ENCODE assay signal across 1 cellular context in the genomic region with DNA sequence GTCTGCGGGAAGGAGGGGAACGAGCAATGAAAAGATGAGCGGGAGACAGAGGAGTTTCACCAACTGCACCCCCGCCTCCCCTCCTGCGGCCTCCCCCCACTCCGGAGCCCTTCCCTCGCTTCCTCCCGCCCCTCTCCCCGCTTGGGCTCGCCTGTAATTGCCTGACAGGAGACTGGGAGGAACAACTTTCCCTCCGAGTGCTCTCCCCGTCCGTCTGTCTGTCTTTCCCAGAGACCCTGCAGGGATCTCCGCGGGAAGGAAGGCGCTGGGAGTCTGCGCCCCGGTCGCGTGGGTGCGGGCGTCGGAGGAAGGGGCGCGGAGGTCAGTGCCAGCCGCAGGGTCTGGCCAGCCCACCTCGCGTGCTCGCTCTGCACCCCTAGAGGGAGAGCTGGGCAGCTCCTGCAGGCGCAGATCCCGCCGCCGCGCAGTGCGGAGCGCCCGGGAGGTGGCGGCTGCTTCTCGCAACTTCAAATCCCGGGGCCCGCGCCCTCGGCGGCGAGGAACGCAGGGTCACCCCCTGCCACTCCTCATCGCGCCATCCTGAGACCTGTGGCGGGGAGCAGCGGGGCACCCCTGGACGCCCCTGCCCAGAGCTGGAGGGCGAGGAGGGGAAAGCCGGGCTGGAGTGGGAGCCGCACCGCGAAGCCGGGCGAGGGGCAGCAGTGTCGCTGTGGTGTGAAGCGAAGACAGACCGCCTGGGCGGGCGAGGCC.
TF ChIP-seq lines count a peak whose summit lies in the region.

No MANE protein-coding gene starts in this region.

TF ChIP-seq in HEK293, 187 proteins besides CTCF, POLR2A, EP300 and RAD21 (continued from another document and continues in another):
- TF ChIP-seq ZNF843 (tag by site-specific recombination; IDR thresholded peaks at IDR 0.05) (peak; percentile 68; the same call in 1 of the 2 replicates), ZBTB8A (tag by site-specific recombination; IDR thresholded peaks at IDR 0.05) (peak; percentile 98), ZEB2 (tag by site-specific recombination; IDR thresholded peaks at IDR 0.05) (peak; percentile 63), HOXD13 (CRISPR knock-in tag; IDR thresholded peaks at IDR 0.05; ENCODE audit: borderline replicate concordance) (no peak), ZBTB1 (tag by site-specific recombination; IDR thresholded peaks at IDR 0.05) (no peak), ZNF514 (tag by site-specific recombination; IDR thresholded peaks at IDR 0.05) (no peak), ZNF133 (tag by site-specific recombination; IDR thresholded peaks at IDR 0.05) (no peak), OSR2 (tag by site-specific recombination; IDR thresholded peaks at IDR 0.05) (peak; percentile 30), GLI2 (tag by site-specific recombination; IDR thresholded peaks at IDR 0.05; ENCODE audit: borderline replicate concordance, low read depth) (no peak), ZNF658 (tag by site-specific recombination; IDR thresholded peaks at IDR 0.05) (no peak), ZNF10 (tag by site-specific recombination; IDR thresholded peaks at IDR 0.05) (no peak), ZNF2 (tag by site-specific recombination; IDR thresholded peaks at IDR 0.05) (peak; percentile 75; the same call in 1 of the 2 replicates), ZNF747 (tag by site-specific recombination; IDR thresholded peaks at IDR 0.05) (no peak), ZNF521 (tag by site-specific recombination; IDR thresholded peaks at IDR 0.05) (no peak), ZNF473 (tag by site-specific recombination; IDR thresholded peaks at IDR 0.05) (no peak), ZNF501 (tag by site-specific recombination; IDR thresholded peaks at IDR 0.05) (peak; percentile 84), ZNF221 (tag by site-specific recombination; IDR thresholded peaks at IDR 0.05; ENCODE audit: borderline replicate concordance) (no peak), IKZF3 (tag by site-specific recombination; IDR thresholded peaks at IDR 0.05) (peak; percentile 97), REPIN1 (tag by site-specific recombination; IDR thresholded peaks at IDR 0.05; ENCODE audit: low read depth) (no peak), ZNF138 (tag by site-specific recombination; IDR thresholded peaks at IDR 0.05; ENCODE audit: borderline replicate concordance) (no peak), ZBTB48 (tag by site-specific recombination; IDR thresholded peaks at IDR 0.05) (no peak; the same call in none of the 2 replicates), ZNF433 (tag by site-specific recombination; IDR thresholded peaks at IDR 0.05; ENCODE audit: low read depth) (no peak), ZNF324 (tag by site-specific recombination; IDR thresholded peaks at IDR 0.05) (no peak), ZBTB20 (tag by site-specific recombination; IDR thresholded peaks at IDR 0.05) (peak; percentile 97), ZNF175 (tag by site-specific recombination; IDR thresholded peaks at IDR 0.05) (no peak), GFI1B (tag by site-specific recombination; IDR thresholded peaks at IDR 0.05) (no peak), ZNF394 (tag by site-specific recombination; IDR thresholded peaks at IDR 0.05; ENCODE audit: borderline replicate concordance) (peak; percentile 43; the same call in 1 of the 2 replicates), ZNF610 (tag by site-specific recombination; IDR thresholded peaks at IDR 0.05; ENCODE audit: borderline replicate concordance) (0 out of 2 replicates have a peak, but pooled peaks have one; percentile 53), ZNF530 (tag by site-specific recombination; IDR thresholded peaks at IDR 0.05; ENCODE audit: low read depth) (no peak), ZBTB21 (tag by site-specific recombination; IDR thresholded peaks at IDR 0.05) (no peak)
- TF ChIP-seq, protein P1, sequence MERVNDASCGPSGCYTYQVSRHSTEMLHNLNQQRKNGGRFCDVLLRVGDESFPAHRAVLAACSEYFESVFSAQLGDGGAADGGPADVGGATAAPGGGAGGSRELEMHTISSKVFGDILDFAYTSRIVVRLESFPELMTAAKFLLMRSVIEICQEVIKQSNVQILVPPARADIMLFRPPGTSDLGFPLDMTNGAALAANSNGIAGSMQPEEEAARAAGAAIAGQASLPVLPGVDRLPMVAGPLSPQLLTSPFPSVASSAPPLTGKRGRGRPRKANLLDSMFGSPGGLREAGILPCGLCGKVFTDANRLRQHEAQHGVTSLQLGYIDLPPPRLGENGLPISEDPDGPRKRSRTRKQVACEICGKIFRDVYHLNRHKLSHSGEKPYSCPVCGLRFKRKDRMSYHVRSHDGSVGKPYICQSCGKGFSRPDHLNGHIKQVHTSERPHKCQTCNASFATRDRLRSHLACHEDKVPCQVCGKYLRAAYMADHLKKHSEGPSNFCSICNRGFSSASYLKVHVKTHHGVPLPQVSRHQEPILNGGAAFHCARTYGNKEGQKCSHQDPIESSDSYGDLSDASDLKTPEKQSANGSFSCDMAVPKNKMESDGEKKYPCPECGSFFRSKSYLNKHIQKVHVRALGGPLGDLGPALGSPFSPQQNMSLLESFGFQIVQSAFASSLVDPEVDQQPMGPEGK (tag by site-specific recombination; IDR thresholded peaks at IDR 0.05), result peak; percentile 86
- TF ChIP-seq, protein P2, sequence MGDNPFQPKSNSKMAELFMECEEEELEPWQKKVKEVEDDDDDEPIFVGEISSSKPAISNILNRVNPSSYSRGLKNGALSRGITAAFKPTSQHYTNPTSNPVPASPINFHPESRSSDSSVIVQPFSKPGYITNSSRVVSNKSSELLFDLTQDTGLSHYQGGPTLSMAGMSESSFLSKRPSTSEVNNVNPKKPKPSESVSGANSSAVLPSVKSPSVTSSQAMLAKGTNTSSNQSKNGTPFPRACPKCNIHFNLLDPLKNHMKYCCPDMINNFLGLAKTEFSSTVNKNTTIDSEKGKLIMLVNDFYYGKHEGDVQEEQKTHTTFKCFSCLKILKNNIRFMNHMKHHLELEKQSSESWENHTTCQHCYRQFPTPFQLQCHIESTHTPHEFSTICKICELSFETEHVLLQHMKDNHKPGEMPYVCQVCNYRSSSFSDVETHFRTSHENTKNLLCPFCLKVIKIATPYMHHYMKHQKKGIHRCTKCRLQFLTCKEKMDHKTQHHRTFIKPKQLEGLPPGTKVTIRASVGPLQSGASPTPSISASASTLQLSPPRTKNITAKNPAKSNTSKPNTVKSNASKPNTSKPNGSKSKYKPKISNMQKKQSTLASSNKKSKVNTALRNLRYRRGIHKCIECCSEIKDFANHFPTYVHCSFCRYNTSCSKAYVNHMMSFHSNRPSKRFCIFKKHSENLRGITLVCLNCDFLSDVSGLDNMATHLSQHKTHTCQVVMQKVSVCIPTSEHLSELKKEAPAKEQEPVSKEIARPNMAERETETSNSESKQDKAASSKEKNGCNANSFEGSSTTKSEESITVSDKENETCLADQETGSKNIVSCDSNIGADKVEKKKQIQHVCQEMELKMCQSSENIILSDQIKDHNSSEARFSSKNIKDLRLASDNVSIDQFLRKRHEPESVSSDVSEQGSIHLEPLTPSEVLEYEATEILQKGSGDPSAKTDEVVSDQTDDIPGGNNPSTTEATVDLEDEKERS (tag by site-specific recombination; IDR thresholded peaks at IDR 0.05), result no peak
- TF ChIP-seq, protein P3, sequence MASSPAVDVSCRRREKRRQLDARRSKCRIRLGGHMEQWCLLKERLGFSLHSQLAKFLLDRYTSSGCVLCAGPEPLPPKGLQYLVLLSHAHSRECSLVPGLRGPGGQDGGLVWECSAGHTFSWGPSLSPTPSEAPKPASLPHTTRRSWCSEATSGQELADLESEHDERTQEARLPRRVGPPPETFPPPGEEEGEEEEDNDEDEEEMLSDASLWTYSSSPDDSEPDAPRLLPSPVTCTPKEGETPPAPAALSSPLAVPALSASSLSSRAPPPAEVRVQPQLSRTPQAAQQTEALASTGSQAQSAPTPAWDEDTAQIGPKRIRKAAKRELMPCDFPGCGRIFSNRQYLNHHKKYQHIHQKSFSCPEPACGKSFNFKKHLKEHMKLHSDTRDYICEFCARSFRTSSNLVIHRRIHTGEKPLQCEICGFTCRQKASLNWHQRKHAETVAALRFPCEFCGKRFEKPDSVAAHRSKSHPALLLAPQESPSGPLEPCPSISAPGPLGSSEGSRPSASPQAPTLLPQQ (tag by site-specific recombination; IDR thresholded peaks at IDR 0.05), result peak; percentile 46; the same call in 1 of the 2 replicates
- TF ChIP-seq, protein P4, sequence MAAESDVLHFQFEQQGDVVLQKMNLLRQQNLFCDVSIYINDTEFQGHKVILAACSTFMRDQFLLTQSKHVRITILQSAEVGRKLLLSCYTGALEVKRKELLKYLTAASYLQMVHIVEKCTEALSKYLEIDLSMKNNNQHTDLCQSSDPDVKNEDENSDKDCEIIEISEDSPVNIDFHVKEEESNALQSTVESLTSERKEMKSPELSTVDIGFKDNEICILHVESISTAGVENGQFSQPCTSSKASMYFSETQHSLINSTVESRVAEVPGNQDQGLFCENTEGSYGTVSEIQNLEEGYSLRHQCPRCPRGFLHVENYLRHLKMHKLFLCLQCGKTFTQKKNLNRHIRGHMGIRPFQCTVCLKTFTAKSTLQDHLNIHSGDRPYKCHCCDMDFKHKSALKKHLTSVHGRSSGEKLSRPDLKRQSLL (tag by site-specific recombination; IDR thresholded peaks at IDR 0.05), result no peak
- TF ChIP-seq, protein P5, sequence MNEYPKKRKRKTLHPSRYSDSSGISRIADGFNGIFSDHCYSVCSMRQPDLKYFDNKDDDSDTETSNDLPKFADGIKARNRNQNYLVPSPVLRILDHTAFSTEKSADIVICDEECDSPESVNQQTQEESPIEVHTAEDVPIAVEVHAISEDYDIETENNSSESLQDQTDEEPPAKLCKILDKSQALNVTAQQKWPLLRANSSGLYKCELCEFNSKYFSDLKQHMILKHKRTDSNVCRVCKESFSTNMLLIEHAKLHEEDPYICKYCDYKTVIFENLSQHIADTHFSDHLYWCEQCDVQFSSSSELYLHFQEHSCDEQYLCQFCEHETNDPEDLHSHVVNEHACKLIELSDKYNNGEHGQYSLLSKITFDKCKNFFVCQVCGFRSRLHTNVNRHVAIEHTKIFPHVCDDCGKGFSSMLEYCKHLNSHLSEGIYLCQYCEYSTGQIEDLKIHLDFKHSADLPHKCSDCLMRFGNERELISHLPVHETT (tag by site-specific recombination; IDR thresholded peaks at IDR 0.05), result no peak
- TF ChIP-seq, protein P6, sequence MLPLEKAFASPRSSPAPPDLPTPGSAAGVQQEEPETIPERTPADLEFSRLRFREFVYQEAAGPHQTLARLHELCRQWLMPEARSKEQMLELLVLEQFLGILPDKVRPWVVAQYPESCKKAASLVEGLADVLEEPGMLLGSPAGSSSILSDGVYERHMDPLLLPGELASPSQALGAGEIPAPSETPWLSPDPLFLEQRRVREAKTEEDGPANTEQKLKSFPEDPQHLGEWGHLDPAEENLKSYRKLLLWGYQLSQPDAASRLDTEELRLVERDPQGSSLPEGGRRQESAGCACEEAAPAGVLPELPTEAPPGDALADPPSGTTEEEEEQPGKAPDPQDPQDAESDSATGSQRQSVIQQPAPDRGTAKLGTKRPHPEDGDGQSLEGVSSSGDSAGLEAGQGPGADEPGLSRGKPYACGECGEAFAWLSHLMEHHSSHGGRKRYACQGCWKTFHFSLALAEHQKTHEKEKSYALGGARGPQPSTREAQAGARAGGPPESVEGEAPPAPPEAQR (tag by site-specific recombination; IDR thresholded peaks at IDR 0.05), result no peak
- TF ChIP-seq, protein P7, sequence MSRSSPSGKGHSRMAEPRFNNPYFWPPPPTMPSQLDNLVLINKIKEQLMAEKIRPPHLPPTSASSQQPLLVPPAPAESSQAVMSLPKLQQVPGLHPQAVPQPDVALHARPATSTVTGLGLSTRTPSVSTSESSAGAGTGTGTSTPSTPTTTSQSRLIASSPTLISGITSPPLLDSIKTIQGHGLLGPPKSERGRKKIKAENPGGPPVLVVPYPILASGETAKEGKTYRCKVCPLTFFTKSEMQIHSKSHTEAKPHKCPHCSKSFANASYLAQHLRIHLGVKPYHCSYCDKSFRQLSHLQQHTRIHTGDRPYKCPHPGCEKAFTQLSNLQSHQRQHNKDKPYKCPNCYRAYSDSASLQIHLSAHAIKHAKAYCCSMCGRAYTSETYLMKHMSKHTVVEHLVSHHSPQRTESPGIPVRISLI (tag by site-specific recombination; IDR thresholded peaks at IDR 0.05), result no peak
- TF ChIP-seq, protein P8, sequence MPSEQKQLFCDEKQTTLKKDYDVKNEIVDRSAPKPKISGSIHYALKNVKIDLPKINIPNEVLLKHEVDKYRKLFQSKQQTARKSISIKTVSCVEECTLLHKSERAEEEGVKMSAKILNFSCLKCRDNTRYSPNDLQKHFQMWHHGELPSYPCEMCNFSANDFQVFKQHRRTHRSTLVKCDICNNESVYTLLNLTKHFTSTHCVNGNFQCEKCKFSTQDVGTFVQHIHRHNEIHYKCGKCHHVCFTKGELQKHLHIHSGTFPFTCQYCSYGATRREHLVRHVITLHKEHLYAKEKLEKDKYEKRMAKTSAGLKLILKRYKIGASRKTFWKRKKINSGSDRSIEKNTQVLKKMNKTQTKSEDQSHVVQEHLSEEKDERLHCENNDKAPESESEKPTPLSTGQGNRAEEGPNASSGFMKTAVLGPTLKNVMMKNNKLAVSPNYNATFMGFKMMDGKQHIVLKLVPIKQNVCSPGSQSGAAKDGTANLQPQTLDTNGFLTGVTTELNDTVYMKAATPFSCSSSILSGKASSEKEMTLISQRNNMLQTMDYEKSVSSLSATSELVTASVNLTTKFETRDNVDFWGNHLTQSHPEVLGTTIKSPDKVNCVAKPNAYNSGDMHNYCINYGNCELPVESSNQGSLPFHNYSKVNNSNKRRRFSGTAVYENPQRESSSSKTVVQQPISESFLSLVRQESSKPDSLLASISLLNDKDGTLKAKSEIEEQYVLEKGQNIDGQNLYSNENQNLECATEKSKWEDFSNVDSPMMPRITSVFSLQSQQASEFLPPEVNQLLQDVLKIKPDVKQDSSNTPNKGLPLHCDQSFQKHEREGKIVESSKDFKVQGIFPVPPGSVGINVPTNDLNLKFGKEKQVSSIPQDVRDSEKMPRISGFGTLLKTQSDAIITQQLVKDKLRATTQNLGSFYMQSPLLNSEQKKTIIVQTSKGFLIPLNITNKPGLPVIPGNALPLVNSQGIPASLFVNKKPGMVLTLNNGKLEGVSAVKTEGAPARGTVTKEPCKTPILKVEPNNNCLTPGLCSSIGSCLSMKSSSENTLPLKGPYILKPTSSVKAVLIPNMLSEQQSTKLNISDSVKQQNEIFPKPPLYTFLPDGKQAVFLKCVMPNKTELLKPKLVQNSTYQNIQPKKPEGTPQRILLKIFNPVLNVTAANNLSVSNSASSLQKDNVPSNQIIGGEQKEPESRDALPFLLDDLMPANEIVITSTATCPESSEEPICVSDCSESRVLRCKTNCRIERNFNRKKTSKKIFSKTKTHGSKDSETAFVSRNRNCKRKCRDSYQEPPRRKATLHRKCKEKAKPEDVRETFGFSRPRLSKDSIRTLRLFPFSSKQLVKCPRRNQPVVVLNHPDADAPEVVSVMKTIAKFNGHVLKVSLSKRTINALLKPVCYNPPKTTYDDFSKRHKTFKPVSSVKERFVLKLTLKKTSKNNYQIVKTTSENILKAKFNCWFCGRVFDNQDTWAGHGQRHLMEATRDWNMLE (tag by site-specific recombination; conservative IDR thresholded peaks at IDR 0.05; ENCODE audit: low read depth), result no peak
